Comparison of ENCODE assay signal across 9 cellular contexts in the genomic region with DNA sequence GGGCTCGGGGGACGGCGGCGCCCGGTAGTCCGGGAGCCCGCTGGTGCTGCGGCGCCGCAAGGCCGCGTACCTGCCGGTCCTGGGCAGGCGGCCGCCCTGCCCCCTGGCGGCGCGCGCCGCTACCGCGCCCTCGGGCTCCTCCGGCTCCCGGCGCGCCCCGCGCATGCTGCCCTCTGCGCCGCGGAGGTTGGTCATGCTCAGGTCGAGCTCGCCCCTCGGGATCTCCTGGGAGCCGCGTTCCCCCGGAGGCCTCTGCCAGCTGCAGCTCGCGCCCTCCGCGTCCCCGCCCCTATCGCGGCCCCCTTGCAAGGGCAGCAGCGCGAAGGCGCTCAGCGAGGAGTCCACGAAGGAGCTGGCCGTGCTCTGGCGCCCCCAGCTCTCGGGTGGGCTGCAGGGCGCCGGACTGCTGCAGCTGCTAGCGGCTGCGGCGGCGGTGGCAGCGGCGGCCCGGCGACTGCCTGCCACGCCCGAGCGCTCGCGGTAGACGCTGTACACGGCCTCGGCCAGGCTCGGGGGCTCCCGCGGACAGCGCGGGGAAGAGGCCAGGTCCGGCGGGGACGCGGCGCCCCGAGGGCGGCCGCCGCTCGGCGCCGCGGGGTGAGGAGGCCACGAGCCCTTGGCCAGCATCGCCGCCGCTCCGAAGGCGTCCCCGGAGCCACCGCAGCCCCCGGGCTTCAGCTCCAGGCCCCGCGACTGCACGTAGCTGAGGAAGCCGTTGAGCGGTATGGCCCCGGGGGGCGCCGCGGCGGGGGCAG. TPM values are rescaled to one million over a fixed set of nuclear protein-coding genes. Genes with fewer than 3 reads are reported as not detected.
DNase-seq lines count a peak whose midpoint lies in the region; ATAC-seq and TF ChIP-seq lines count a peak whose summit lies in the region.
"Had no signal": no experiment of that assay in that cellular context is flagged by ENCODE, and none has a peak within 500 bp of the region (broad histone marks: within the 10 kb centered on the region; RNA-seq: fewer than 3 reads in every experiment).

No MANE protein-coding gene starts in this region.

- H4K20me1 ChIP-seq in PC-3 (ENCODE audit: low read length) = no peaks in the 10 kb centered on the region

- 0 out of 2 replicates have a peak, but pooled peaks cover 4% of the 10 kb centered on the region for H3K4me1 ChIP-seq in PC-3 (ENCODE audit: insufficient read depth, low read length)
- H3K4me1 ChIP-seq in endodermal cell (ENCODE audit: control insufficient read depth, insufficient read depth, low read length) = no peaks in the 10 kb centered on the region
- H3K4me1 ChIP-seq in mucosa of rectum (ENCODE audit: control insufficient read depth in 2 of 2, insufficient read depth in 2 of 2, low read length in 2 of 2) = peaks cover 0 to 1% of the 10 kb centered on the region in 2 donors
- peaks cover 0 to 28% (median 5%) of the 10 kb centered on the region in 4 donors for H3K4me1 ChIP-seq in tibial nerve

- peaks cover 14% of the 10 kb centered on the region for H3K79me2 ChIP-seq in PC-3 (ENCODE audit: low read length)

- POLR2A ChIA-PET in PC-3 (lab: Charles Lee; ENCODE audit: unreplicated experiment) = interaction anchor here (0.6 kb wide), 1 partner anchor 85 kb away, joined by 3 read pairs; no protein-coding TSS in a partner anchor

- no peak overlapping the region for H3K27ac ChIP-seq in PC-3 (ENCODE audit: low read length)
- H3K27ac ChIP-seq in endodermal cell (ENCODE audit: low read depth, low read length) = no peak overlapping the region
- H3K27ac ChIP-seq in mucosa of rectum (ENCODE audit: low read depth in 2 of 2, low read length in 2 of 2) = no peak overlapping the region
- H3K27ac ChIP-seq in tibial nerve = no peak overlapping the region

- DNase-seq in PC-3 (peak; percentile 56), endodermal cell (peak; percentile 87), tibial nerve (ENCODE audit: low spot score in 2 of 2) (no peak), NCI-H1930 (lab: John Stamatoyannopoulos, UW) (no peak), cerebellar cortex (ENCODE audit: low spot score) (no peak)

- H3K9me3 ChIP-seq in PC-3 (ENCODE audit: low read length) (no peaks in the 10 kb centered on the region), endodermal cell (ENCODE audit: control insufficient read depth, low read length) (no peaks in the 10 kb centered on the region), mucosa of rectum (ENCODE audit: control insufficient read depth in 2 of 2, low read length in 2 of 2) (no peaks in the 10 kb centered on the region), tibial nerve (no peaks in the 10 kb centered on the region)

- WGBS in endodermal cell (ENCODE audit: insufficient coverage in 1 of 2, insufficient read length in 1 of 2), 2 experiments = 10 to 31% methylated on average over 27 to 108 of the region's 108 CpGs
- 13% methylated on average over 21 of the region's 108 CpGs; no CpG with 5 or more reads in 1 of the 2 donors for WGBS in tibial nerve, 2 donors

- H3K4me2 ChIP-seq in PC-3 (ENCODE audit: low read length) = peak overlapping the region; percentile 85

- H3K27me3 Mint-ChIP-seq in endodermal cell (ENCODE audit: insufficient read depth) = peaks cover 48% of the 10 kb centered on the region

- H3K36me3 ChIP-seq in PC-3 (ENCODE audit: low read depth, low read length) (no peaks in the 10 kb centered on the region), endodermal cell (ENCODE audit: control insufficient read depth, insufficient read depth, low read length) (no peaks in the 10 kb centered on the region), mucosa of rectum (ENCODE audit: control insufficient read depth in 2 of 2, insufficient read depth in 2 of 2, low read length in 2 of 2) (no peaks in the 10 kb centered on the region), tibial nerve (no peaks in the 10 kb centered on the region)

- H3K27me3 ChIP-seq in PC-3 (ENCODE audit: low read length) = peaks cover 19% of the 10 kb centered on the region
- peaks cover 46% of the 10 kb centered on the region for H3K27me3 ChIP-seq in endodermal cell (ENCODE audit: control insufficient read depth, insufficient read depth, low read length, poor library complexity, severe bottlenecking)
- peaks cover 35 to 36% of the 10 kb centered on the region in 2 donors for H3K27me3 ChIP-seq in mucosa of rectum (ENCODE audit: control insufficient read depth in 2 of 2, insufficient read depth in 2 of 2, low read length in 2 of 2)
- H3K27me3 ChIP-seq in tibial nerve = peaks cover 0 to 65% of the 10 kb centered on the region in 2 donors

- no peaks in the 10 kb centered on the region for H3K9me2 ChIP-seq in PC-3 (replicated peaks; ENCODE audit: low read length)

- TF ChIP-seq CTCF in PC-3 (conservative IDR thresholded peaks at IDR 0.05; ENCODE audit: low read depth, low read length) = peak; percentile 37; the same call in 1 of the 2 replicates
- TF ChIP-seq CTCF in endodermal cell (conservative IDR thresholded peaks at IDR 0.05) = peak; percentile 83
- peak; percentile 48 to 74 (median 72) for TF ChIP-seq CTCF in tibial nerve (IDR thresholded peaks at IDR 0.05)

- H3K9ac ChIP-seq in PC-3 (ENCODE audit: low read length) (peak overlapping the region; percentile 6; the same call in 1 of the 2 replicates), endodermal cell (ENCODE audit: extremely low read depth, low read length, poor library complexity, severe bottlenecking) (no peak overlapping the region), mucosa of rectum (ENCODE audit: low read depth in 1 of 2, low read length in 2 of 2) (no peak overlapping the region)

- TF ChIP-seq EP300 in tibial nerve (IDR thresholded peaks at IDR 0.05) = no peak

- no peak for TF ChIP-seq POLR2A in tibial nerve (IDR thresholded peaks at IDR 0.05)

- no TSS peak for BruUV-seq in PC-3 (replicated peaks; lab: Mats Ljungman, UMichigan)

- intact Hi-C loops in PC-3 (cut with micrococcal nuclease) = loop anchor here (5.0 to 10.0 kb wide), 3 partner anchors 87 to 844 kb away; no protein-coding TSS in a partner anchor

- H3K4me3 ChIP-seq in PC-3 (ENCODE audit: low read length) (peak overlapping the region; percentile 65), endodermal cell (ENCODE audit: low read length) (peak overlapping the region; percentile 33), mucosa of rectum (ENCODE audit: low read length in 2 of 2) (peak overlapping the region; percentile 10 to 29), tibial nerve (peak overlapping the region; percentile 12 to 55 (median 42))

- H2AFZ ChIP-seq in PC-3 (ENCODE audit: low read length) = peak overlapping the region; percentile 84

- H3K4me1 Mint-ChIP-seq in endodermal cell = peaks cover 6% of the 10 kb centered on the region

- peak; percentile 69 for ATAC-seq in GM18858 (IDR thresholded peaks at IDR 0.05; ENCODE audit: unreplicated experiment)
- ATAC-seq in HG02610 (IDR thresholded peaks at IDR 0.05; ENCODE audit: unreplicated experiment) = peak; percentile 85
- peak; percentile 80 for ATAC-seq in PC-3

- no peaks in the 10 kb centered on the region for H3K36me3 Mint-ChIP-seq in endodermal cell (ENCODE audit: low read depth)

- H3K9me3 Mint-ChIP-seq in endodermal cell = no peaks in the 10 kb centered on the region

- no peak overlapping the region for H3K27ac Mint-ChIP-seq in endodermal cell

- H3K4me3 Mint-ChIP-seq in endodermal cell = peak overlapping the region; percentile 47

- H3F3A ChIP-seq in PC-3 (ENCODE audit: low read length, unreplicated experiment) = no peaks in the 10 kb centered on the region

- CTCF ChIA-PET in PC-3 (lab: Charles Lee) = interaction anchor here (0.7 to 1.7 kb wide), 2 partner anchors 11 to 1721 kb away, joined by 4 read pairs; no protein-coding TSS in a partner anchor

RNA-seq across cellular contexts. Expression of a gene that starts 4.5 kb away (rescaled TPM):
- 6.5 and 9.8 TPM in 2 replicates for total RNA-seq in PC-3 (2014; rRNA removed)
- 1 to 10 TPM; 4.7 to 7.3 TPM for total RNA-seq in endodermal cell
- 8.8 TPM for polyA plus RNA-seq in endodermal cell (2013, experiment 1 of 2)
- 9.9 TPM for polyA plus RNA-seq in endodermal cell (2013, experiment 2 of 2)
- under 1 TPM in 3 of 4 donors, not detected in 1; under 0.01 to 0.78 (median 0.60) TPM for total RNA-seq in tibial nerve
- total RNA-seq: RPMI7951 had no signal

Comparison
In these comparisons a context has a peak if more than half of its experiments do, and no peak if none do; other contexts are left out.
1. DNase-seq: peak in PC-3 (single experiment) and endodermal cell (single experiment); none in tibial nerve (0 of 2), NCI-H1930 (0 of 2) and cerebellar cortex (single experiment).
2. Peak in every context shown above with its lines, with median percentiles within 50 percentile points of each other: ATAC-seq, H3K4me3 ChIP-seq and CTCF ChIP-seq.